ENCODE assay signal across 32 cellular contexts in the genomic region with DNA sequence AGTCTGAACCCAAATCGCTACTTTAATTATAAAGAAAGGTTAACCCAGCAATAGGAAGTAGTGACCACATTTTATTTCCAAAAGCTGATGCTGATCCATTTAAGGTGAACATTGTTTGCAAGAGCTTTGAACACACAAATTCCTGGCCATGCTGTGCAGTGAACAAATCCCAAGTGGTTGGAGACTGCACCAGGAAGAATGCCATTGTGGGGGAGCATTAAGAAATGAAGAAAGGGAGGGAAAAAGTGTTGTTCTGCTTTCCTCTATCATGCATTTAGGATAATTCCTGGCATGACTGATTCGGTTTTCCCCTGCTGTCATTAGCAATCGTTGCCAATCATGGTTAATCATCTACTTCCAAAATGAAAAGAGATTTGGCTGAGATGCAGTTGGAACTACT.
"Had no signal": no experiment of that assay in that cellular context is flagged by ENCODE, and none has a peak within 500 bp of the region (broad histone marks: within the 10 kb centered on the region; RNA-seq: fewer than 3 reads in every experiment).

No MANE protein-coding gene starts in this region.

- H3K36me3 ChIP-seq: ascending aorta, SJCRH30 had no signal

- H3K36me3 Mint-ChIP-seq: activated CD8-positive, alpha-beta memory T cell treated with anti-CD3 and anti-CD28 coated beads, Interleukin-2, amount 10 ng/mL, durations not matched to agents 7 days and 5 days; activated naive CD8-positive, alpha-beta T cell treated with anti-CD3 and anti-CD28 coated beads for 36 hours had no signal

- H3K4me3 Mint-ChIP-seq: activated CD4-positive, alpha-beta memory T cell treated with anti-CD3 and anti-CD28 coated beads, Interleukin-2, amount 10 ng/mL, durations not matched to agents 7 days and 5 days; activated CD4-positive, alpha-beta T cell treated with anti-CD3 and anti-CD28 coated beads for 36 hours; activated CD4-positive, alpha-beta T cell treated with anti-CD3 and anti-CD28 coated beads, Interleukin-2, amount 10 ng/mL, durations not matched to agents 7 days and 5 days; activated CD8-positive, alpha-beta memory T cell treated with anti-CD3 and anti-CD28 coated beads, Interleukin-2, amount 10 ng/mL, durations not matched to agents 7 days and 5 days; activated naive CD8-positive, alpha-beta T cell treated with anti-CD3 and anti-CD28 coated beads for 36 hours; activated T-cell treated with anti-CD3 and anti-CD28 coated beads, Interleukin-2, amount 50 U/mL, for 72 hours; activated T-helper 17 cell treated with anti-CD3 and anti-CD28 coated beads, Interleukin-2, amount 50 U/mL, for 72 hours had no signal

- ATAC-seq: activated CD4-positive, alpha-beta T cell treated with anti-CD3 and anti-CD28 coated beads for 36 hours; activated CD4-positive, CD25-positive, alpha-beta regulatory T cell treated with anti-CD3 and anti-CD28 coated beads, Interleukin-2, amount 50 U/mL, for 24 hours; activated CD8-positive, alpha-beta memory T cell treated with anti-CD3 and anti-CD28 coated beads, Interleukin-2, amount 10 ng/mL, durations not matched to agents 7 days and 5 days; activated T-cell treated with anti-CD3 and anti-CD28 coated beads, Interleukin-2, amount 50 U/mL, for 72 hours; activated T-helper 17 cell treated with anti-CD3 and anti-CD28 coated beads, Interleukin-2, amount 50 U/mL, for 72 hours; body of pancreas; K562; PC-3 had no signal

- H3K9me3 Mint-ChIP-seq: activated CD4-positive, alpha-beta memory T cell treated with anti-CD3 and anti-CD28 coated beads, Interleukin-2, amount 10 ng/mL, durations not matched to agents 7 days and 5 days; activated CD4-positive, alpha-beta T cell treated with anti-CD3 and anti-CD28 coated beads, Interleukin-2, amount 10 ng/mL, durations not matched to agents 7 days and 5 days had no signal

- H3K4me1 ChIP-seq: ascending aorta, body of pancreas, SJCRH30 had no signal

- H3K4me3 ChIP-seq: ascending aorta, body of pancreas, K562, SJCRH30, SK-N-MC had no signal

- H3K4me1 Mint-ChIP-seq: activated CD4-positive, alpha-beta memory T cell treated with anti-CD3 and anti-CD28 coated beads, Interleukin-2, amount 10 ng/mL, durations not matched to agents 7 days and 5 days; activated CD4-positive, alpha-beta T cell treated with anti-CD3 and anti-CD28 coated beads for 36 hours; activated CD4-positive, alpha-beta T cell treated with anti-CD3 and anti-CD28 coated beads, Interleukin-2, amount 10 ng/mL, durations not matched to agents 7 days and 5 days; activated CD8-positive, alpha-beta memory T cell treated with anti-CD3 and anti-CD28 coated beads, Interleukin-2, amount 10 ng/mL, durations not matched to agents 7 days and 5 days; activated naive CD8-positive, alpha-beta T cell treated with anti-CD3 and anti-CD28 coated beads for 36 hours; activated T-helper 17 cell treated with anti-CD3 and anti-CD28 coated beads, Interleukin-2, amount 50 U/mL, for 72 hours had no signal

- DNase-seq: activated CD4-positive, alpha-beta memory T cell treated with anti-CD3 and anti-CD28 coated beads, Interleukin-2, amount 10 ng/mL, durations not matched to agents 7 days and 5 days; activated CD4-positive, alpha-beta T cell treated with anti-CD3 and anti-CD28 coated beads for 36 hours; activated CD4-positive, alpha-beta T cell treated with anti-CD3 and anti-CD28 coated beads, Interleukin-2, amount 10 ng/mL, durations not matched to agents 7 days and 5 days; activated CD8-positive, alpha-beta memory T cell treated with anti-CD3 and anti-CD28 coated beads for 24 hours; activated CD8-positive, alpha-beta memory T cell treated with anti-CD3 and anti-CD28 coated beads, Interleukin-2, amount 10 ng/mL, durations not matched to agents 7 days and 5 days; activated effector memory CD4-positive, alpha-beta T cell treated with anti-CD3 and anti-CD28 coated beads, Interleukin-2, amount 50 U/mL, for 16 hours; activated naive CD4-positive, alpha-beta T cell; activated naive CD4-positive, alpha-beta T cell treated with anti-CD3 and anti-CD28 coated beads, Interleukin-2, amount 50 U/mL, for 16 hours; activated naive CD8-positive, alpha-beta T cell treated with anti-CD3 and anti-CD28 coated beads for 36 hours; activated T-cell treated with anti-CD3 and anti-CD28 coated beads, Interleukin-2, amount 50 U/mL, for 1 hour; activated T-cell treated with anti-CD3 and anti-CD28 coated beads, Interleukin-2, amount 50 U/mL, for 72 hours; amniotic stem cell; body of pancreas; central memory CD4-positive, alpha-beta T cell; NCI-H1092 treated with DMSO at 0.1 percent for 48 hours; NCI-H1417 treated with DMSO at 0.1 percent for 48 hours; NCI-H187 treated with DMSO at 0.1 percent for 48 hours; NCI-H2081; NCI-H345; NCI-H510A; NCI-H526; NCI-H748 treated with DMSO at 0.1 percent for 48 hours; NK-92 treated with Interleukin-12 subunit alpha and Interleukin-12 subunit beta, amount 100 ng/mL, for 24 hours; PC-3; SHP77; SJCRH30 had no signal

- H3K27me3 Mint-ChIP-seq: activated CD4-positive, alpha-beta memory T cell treated with anti-CD3 and anti-CD28 coated beads, Interleukin-2, amount 10 ng/mL, durations not matched to agents 7 days and 5 days; activated CD4-positive, alpha-beta T cell treated with anti-CD3 and anti-CD28 coated beads for 36 hours; activated CD4-positive, alpha-beta T cell treated with anti-CD3 and anti-CD28 coated beads, Interleukin-2, amount 10 ng/mL, durations not matched to agents 7 days and 5 days; activated CD8-positive, alpha-beta memory T cell treated with anti-CD3 and anti-CD28 coated beads, Interleukin-2, amount 10 ng/mL, durations not matched to agents 7 days and 5 days; activated T-helper 17 cell treated with anti-CD3 and anti-CD28 coated beads, Interleukin-2, amount 50 U/mL, for 72 hours had no signal

- H3K27ac ChIP-seq: ascending aorta, body of pancreas, RWPE1, SJCRH30, SK-N-MC had no signal

- H3K27ac Mint-ChIP-seq: activated CD4-positive, alpha-beta memory T cell treated with anti-CD3 and anti-CD28 coated beads, Interleukin-2, amount 10 ng/mL, durations not matched to agents 7 days and 5 days; activated CD4-positive, alpha-beta T cell treated with anti-CD3 and anti-CD28 coated beads for 36 hours; activated CD4-positive, alpha-beta T cell treated with anti-CD3 and anti-CD28 coated beads, Interleukin-2, amount 10 ng/mL, durations not matched to agents 7 days and 5 days; activated CD8-positive, alpha-beta memory T cell treated with anti-CD3 and anti-CD28 coated beads, Interleukin-2, amount 10 ng/mL, durations not matched to agents 7 days and 5 days; activated naive CD8-positive, alpha-beta T cell treated with anti-CD3 and anti-CD28 coated beads for 36 hours; activated T-cell treated with anti-CD3 and anti-CD28 coated beads, Interleukin-2, amount 50 U/mL, for 72 hours; activated T-helper 17 cell treated with anti-CD3 and anti-CD28 coated beads, Interleukin-2, amount 50 U/mL, for 72 hours had no signal

- H3K27me3 ChIP-seq: ascending aorta, body of pancreas, SJCRH30 had no signal
